In genomic region chr19:33798701-33799111, GRCh38 we compare ENCODE assay signal across 10 cellular contexts. TPM values are rescaled to one million over a fixed set of nuclear protein-coding genes. Genes with fewer than 3 reads are reported as not detected.
DNase-seq lines count a peak whose midpoint lies in the region; TF ChIP-seq lines count a peak whose summit lies in the region.
"Had no signal": no experiment of that assay in that cellular context is flagged by ENCODE, and none has a peak within 500 bp of the region (broad histone marks: within the 10 kb centered on the region; RNA-seq: fewer than 3 reads in every experiment).

No MANE protein-coding gene starts in this region.

- H3K27ac Mint-ChIP-seq in HFFc6, result no peak overlapping the region

- H3K27me3 Mint-ChIP-seq in HFFc6 (ENCODE audit: insufficient read depth), result no peaks in the 10 kb centered on the region; the same call in none of the 2 replicates

- no peaks in the 10 kb centered on the region for H3K9me3 Mint-ChIP-seq in HFFc6

- peak overlapping the region in 1 of 5 donors; percentile 6 for H3K9ac ChIP-seq in subcutaneous abdominal adipose tissue (ENCODE audit: low read length in 5 of 5)

- no peak for TF ChIP-seq CTCF in HFFc6 (IDR thresholded peaks at IDR 0.05)
- no peak for TF ChIP-seq CTCF in cardiac fibroblast (IDR thresholded peaks at IDR 0.05; ENCODE audit: low read depth, low read length)
- TF ChIP-seq CTCF in kidney epithelial cell (IDR thresholded peaks at IDR 0.05; ENCODE audit: insufficient read depth, low read length, poor library complexity, severe bottlenecking), result no peak
- no peak for TF ChIP-seq CTCF in GM13977 (IDR thresholded peaks at IDR 0.05; ENCODE audit: extremely low read depth, insufficient read depth, missing control alignments)

- H3K4me1 ChIP-seq in subcutaneous abdominal adipose tissue (ENCODE audit: control insufficient read depth in 5 of 5, insufficient read depth in 5 of 5, low read length in 5 of 5), result peaks cover 0 to 40% (median 28%) of the 10 kb centered on the region in 5 donors

- no peak overlapping the region for H3K27ac ChIP-seq in subcutaneous abdominal adipose tissue (ENCODE audit: low read depth, low read length)

- no peaks in the 10 kb centered on the region for H3K36me3 Mint-ChIP-seq in HFFc6 (ENCODE audit: low read depth)

- no peaks in the 10 kb centered on the region for H3K9me3 ChIP-seq in subcutaneous abdominal adipose tissue (ENCODE audit: control insufficient read depth in 5 of 5, low read length in 5 of 5)

- in situ Hi-C loops in GM13977 (cut with MboI; ENCODE audit: low pct_unique_long_range_greater_than_20kb, low sequenced_read_pairs, unreplicated experiment), result loop anchor here (25.0 kb wide), 1 partner anchor 314 kb away; no protein-coding TSS in a partner anchor

- no peaks in the 10 kb centered on the region for H3K4me1 Mint-ChIP-seq in HFFc6 (ENCODE audit: low read depth)

- peak overlapping the region; percentile 55 for H3K4me3 Mint-ChIP-seq in HFFc6

- H3K36me3 ChIP-seq in kidney epithelial cell (ENCODE audit: control insufficient read depth, insufficient read depth, low read length), result no peaks in the 10 kb centered on the region
- peaks cover 0 to 22% (median 8%) of the 10 kb centered on the region in 5 donors for H3K36me3 ChIP-seq in subcutaneous abdominal adipose tissue (ENCODE audit: control insufficient read depth in 5 of 5, insufficient read depth in 5 of 5, low read length in 5 of 5)

- DNase-seq in HFFc6 (no peak), cardiac fibroblast (ENCODE audit: low read depth in 2 of 2) (peak; percentile 29 to 39), kidney epithelial cell (ENCODE audit: low read depth) (no peak), NCI-H345 (lab: John Stamatoyannopoulos, UW) (no peak), AG08396 (ENCODE audit: low spot score) (no peak), DMS153 (lab: John Stamatoyannopoulos, UW) (no peak), GM13977 (ENCODE audit: low spot score) (no peak)
- DNase-seq: activated CD4-positive, alpha-beta T cell treated with anti-CD3 and anti-CD28 coated beads for 48 hours; NCI-H2171 treated with DMSO at 0.1 percent for 48 hours had no signal

- H3K27me3 ChIP-seq in kidney epithelial cell (ENCODE audit: control insufficient read depth, insufficient read depth, low read length) (no peaks in the 10 kb centered on the region), subcutaneous abdominal adipose tissue (ENCODE audit: control insufficient read depth in 5 of 5, insufficient read depth in 4 of 5, low read length in 5 of 5) (peaks cover 0 to 18% (median 4%) of the 10 kb centered on the region in 5 donors)

- H3K4me3 ChIP-seq in cardiac fibroblast (replicated peaks in 1 of 2; ENCODE audit: low read depth in 2 of 2, low read length in 2 of 2), result peak overlapping the region; percentile 45 to 68
- H3K4me3 ChIP-seq in kidney epithelial cell (ENCODE audit: low read depth, low read length), result peak overlapping the region; percentile 67
- H3K4me3 ChIP-seq in subcutaneous abdominal adipose tissue (ENCODE audit: low read depth in 1 of 5, low read length in 5 of 5), result peak overlapping the region in 3 of 5 donors; percentile 57 to 75 (median 67)

RNA-seq across cellular contexts. Expression of gene KCTD15, which starts 2.0 kb away (rescaled TPM):
- 10 to 100 TPM in 1 of 6 experiments, 1 to 10 TPM in 5; 5.9 to 11.7 (median 7.1) TPM for total RNA-seq in HFFc6 (2021; fragmentation: NEBNext Ultra II Directional; extraction: Animal tissue kit (Norgen Biotek cat#: 25700))
- total RNA-seq in kidney epithelial cell, result 71.1 and 73.5 TPM in 2 replicates

Comparison
In these comparisons a context has a peak if more than half of its experiments do, and no peak if none do; other contexts are left out.
1. DNase-seq: peak in cardiac fibroblast (2 of 2); none in HFFc6 (single experiment), kidney epithelial cell (single experiment), NCI-H345 (single experiment), AG08396 (single experiment), DMS153 (single experiment) and GM13977 (single experiment).
2. Peak in every context shown above with its lines, with median percentiles within 50 percentile points of each other: H3K4me3 ChIP-seq.